Comparison of ENCODE assay signal across 1 cellular context in the genomic region with DNA sequence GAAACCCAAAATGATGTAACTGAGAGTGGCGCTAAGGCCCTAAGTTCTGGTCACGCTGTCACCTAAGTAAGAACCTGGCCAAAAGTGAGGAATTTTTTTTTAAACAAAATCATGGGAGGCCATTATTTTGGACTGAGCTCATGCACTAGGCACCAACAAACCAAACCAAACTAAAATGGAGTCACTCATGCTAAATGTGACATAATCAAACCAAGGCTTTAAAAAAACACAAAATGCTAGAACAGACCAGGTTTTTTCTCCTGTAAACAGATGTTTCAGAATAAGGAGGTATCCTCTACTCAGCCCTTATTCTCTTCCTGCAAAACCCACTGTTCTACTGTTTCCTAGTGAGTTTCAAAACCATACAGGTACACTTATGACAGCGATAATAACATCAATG.
TF ChIP-seq lines count a peak whose summit lies in the region.

No MANE protein-coding gene starts in this region.

TF ChIP-seq in IMR-90, 13 proteins besides CTCF, POLR2A, EP300 and RAD21:
- TF ChIP-seq FOS (IDR thresholded peaks at IDR 0.05; ENCODE audit: low read depth, low read length) (no peak), MAZ (IDR thresholded peaks at IDR 0.05; ENCODE audit: borderline replicate concordance, low read depth, low read length) (no peak), SMC3 (IDR thresholded peaks at IDR 0.05; ENCODE audit: low read depth, low read length) (no peak), BHLHE40 (IDR thresholded peaks at IDR 0.05; ENCODE audit: low read depth, low read length) (no peak), MAFK (IDR thresholded peaks at IDR 0.05; ENCODE audit: low read depth, low read length) (no peak), CHD1 (IDR thresholded peaks at IDR 0.05; ENCODE audit: low read depth, low read length) (no peak), RFX5 (IDR thresholded peaks at IDR 0.05; ENCODE audit: low read depth, low read length) (no peak), NFE2L2 (IDR thresholded peaks at IDR 0.05; ENCODE audit: low read depth, low read length) (no peak), CEBPB (IDR thresholded peaks at IDR 0.05; ENCODE audit: low read depth, low read length) (no peak)
- TF ChIP-seq, protein P1, sequence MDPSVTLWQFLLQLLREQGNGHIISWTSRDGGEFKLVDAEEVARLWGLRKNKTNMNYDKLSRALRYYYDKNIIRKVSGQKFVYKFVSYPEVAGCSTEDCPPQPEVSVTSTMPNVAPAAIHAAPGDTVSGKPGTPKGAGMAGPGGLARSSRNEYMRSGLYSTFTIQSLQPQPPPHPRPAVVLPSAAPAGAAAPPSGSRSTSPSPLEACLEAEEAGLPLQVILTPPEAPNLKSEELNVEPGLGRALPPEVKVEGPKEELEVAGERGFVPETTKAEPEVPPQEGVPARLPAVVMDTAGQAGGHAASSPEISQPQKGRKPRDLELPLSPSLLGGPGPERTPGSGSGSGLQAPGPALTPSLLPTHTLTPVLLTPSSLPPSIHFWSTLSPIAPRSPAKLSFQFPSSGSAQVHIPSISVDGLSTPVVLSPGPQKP (IDR thresholded peaks at IDR 0.05; ENCODE audit: borderline replicate concordance, low read depth, low read length), result no peak
- TF ChIP-seq, protein P2, sequence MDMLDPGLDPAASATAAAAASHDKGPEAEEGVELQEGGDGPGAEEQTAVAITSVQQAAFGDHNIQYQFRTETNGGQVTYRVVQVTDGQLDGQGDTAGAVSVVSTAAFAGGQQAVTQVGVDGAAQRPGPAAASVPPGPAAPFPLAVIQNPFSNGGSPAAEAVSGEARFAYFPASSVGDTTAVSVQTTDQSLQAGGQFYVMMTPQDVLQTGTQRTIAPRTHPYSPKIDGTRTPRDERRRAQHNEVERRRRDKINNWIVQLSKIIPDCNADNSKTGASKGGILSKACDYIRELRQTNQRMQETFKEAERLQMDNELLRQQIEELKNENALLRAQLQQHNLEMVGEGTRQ (IDR thresholded peaks at IDR 0.05; ENCODE audit: low read depth, low read length), result no peak
